ENCODE assay signal across 24 cellular contexts in genomic region chr4:169690787-169691186, GRCh38.
"Had no signal": no experiment of that assay in that cellular context is flagged by ENCODE, and none has a peak within 500 bp of the region (broad histone marks: within the 10 kb centered on the region; RNA-seq: fewer than 3 reads in every experiment).

No MANE protein-coding gene starts in this region.

- ATAC-seq: activated CD8-positive, alpha-beta memory T cell treated with anti-CD3 and anti-CD28 coated beads, Interleukin-2, amount 10 ng/mL, durations not matched to agents 7 days and 5 days; activated T-cell treated with anti-CD3 and anti-CD28 coated beads, Interleukin-2, amount 50 U/mL, for 4 hours; activated T-helper 17 cell treated with anti-CD3 and anti-CD28 coated beads, Interleukin-2, amount 50 U/mL, for 72 hours; PC-3; WTC11 had no signal

- H3K4me1 ChIP-seq: adrenal gland, SJSA1 had no signal

- H3K4me3 ChIP-seq: adrenal gland, SJSA1 had no signal

- H3K36me3 ChIP-seq: adrenal gland, SJSA1 had no signal

- H3K27ac ChIP-seq: adrenal gland, SJSA1 had no signal

- DNase-seq: activated CD4-positive, alpha-beta T cell treated with anti-CD3 and anti-CD28 coated beads for 48 hours; activated CD4-positive, alpha-beta T cell treated with anti-CD3 and anti-CD28 coated beads, Interleukin-2, amount 50 U/mL, for 48 hours; activated CD4-positive, CD25-positive, alpha-beta regulatory T cell treated with anti-CD3 and anti-CD28 coated beads, Interleukin-2, amount 50 U/mL, for 72 hours; activated CD8-positive, alpha-beta memory T cell treated with anti-CD3 and anti-CD28 coated beads, Interleukin-2, amount 10 ng/mL, durations not matched to agents 7 days and 5 days; activated gamma-delta T cell treated with Interleukin-2 at 50 U/mL for 16 hours; activated naive CD4-positive, alpha-beta T cell treated with anti-CD3 and anti-CD28 coated beads, Interleukin-2, amount 50 U/mL, for 16 hours; activated naive CD8-positive, alpha-beta T cell treated with anti-CD3 and anti-CD28 coated beads, Interleukin-2, amount 10 ng/mL, durations not matched to agents 7 days and 5 days; activated T-cell treated with anti-CD3 and anti-CD28 coated beads, Interleukin-2, amount 50 U/mL, for 4 hours; anterior cingulate cortex; Kasumi-1; KBM-7; NCI-H1105 treated with DMSO at 0.1 percent for 48 hours; NCI-H1436 treated with DMSO at 0.1 percent for 48 hours; NCI-H187; NCI-H2081; NCI-H446; NCI-H524; PC-3; SHP77; T-helper 9 cell had no signal

- H3K9me3 ChIP-seq: adrenal gland, SJSA1 had no signal

- H3K27me3 ChIP-seq: adrenal gland, SJSA1 had no signal
